Comparison of ENCODE assay signal across 12 cellular contexts in the genomic region with DNA sequence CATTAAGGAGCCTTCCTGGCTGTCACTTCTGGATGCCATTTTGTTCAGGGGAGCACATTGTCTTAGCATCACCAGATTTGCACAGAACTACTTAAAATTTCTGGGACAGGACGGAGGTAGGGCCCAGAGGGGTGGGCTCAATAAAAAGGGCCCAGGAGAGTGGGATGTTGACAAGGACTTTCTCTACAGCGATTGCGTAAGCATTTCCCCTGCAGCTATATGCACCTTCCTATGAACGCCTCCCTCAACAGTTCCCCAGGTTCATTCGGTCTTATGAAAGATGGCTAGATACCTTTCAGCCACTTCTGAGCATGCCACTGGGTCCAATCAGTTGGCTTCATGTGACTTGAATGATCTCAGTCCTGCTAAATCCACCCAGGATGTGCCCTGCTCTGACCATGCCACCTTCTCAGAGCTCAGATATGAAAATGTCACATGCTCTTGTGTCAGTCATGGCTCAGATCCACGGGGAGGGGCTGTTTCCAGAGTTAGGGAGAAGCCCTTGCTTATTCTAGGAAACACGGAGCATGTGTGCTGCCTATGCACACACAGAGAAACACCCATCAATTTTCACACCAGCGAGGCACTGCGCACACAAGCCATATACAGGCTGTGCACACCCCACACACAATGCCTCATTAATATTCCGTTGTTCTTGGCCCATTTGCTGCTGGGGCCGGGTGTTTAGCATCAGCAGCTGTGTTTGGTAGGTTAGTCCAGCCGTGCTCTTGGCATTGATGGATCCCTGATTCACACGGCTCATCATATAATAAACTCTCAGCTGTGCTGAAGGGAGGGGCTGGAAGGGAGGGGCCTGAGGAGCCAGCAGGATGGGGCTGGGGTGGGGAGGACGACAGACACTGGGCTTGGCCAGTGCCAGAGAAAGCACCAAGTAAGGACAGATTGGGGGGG. TPM values are rescaled to one million over a fixed set of nuclear protein-coding genes. Genes with fewer than 3 reads are reported as not detected.
DNase-seq lines count a peak whose midpoint lies in the region; ATAC-seq and TF ChIP-seq lines count a peak whose summit lies in the region.
"Had no signal": no experiment of that assay in that cellular context is flagged by ENCODE, and none has a peak within 500 bp of the region (broad histone marks: within the 10 kb centered on the region; RNA-seq: fewer than 3 reads in every experiment).

No MANE protein-coding gene starts in this region.

- no peaks in the 10 kb centered on the region for H3K9me3 ChIP-seq in lower lobe of right lung
- H3K9me3 ChIP-seq: tibial nerve had no signal

- H3K27me3 ChIP-seq in lower lobe of right lung (ENCODE audit: low read depth): no peaks in the 10 kb centered on the region
- H3K27me3 ChIP-seq: tibial nerve had no signal

- TF ChIP-seq CTCF in LNCaP clone FGC (IDR thresholded peaks at IDR 0.05; ENCODE audit: control insufficient read depth, extremely low read depth, insufficient read depth) (no peak), lower lobe of right lung (IDR thresholded peaks at IDR 0.05) (no peak)

- H3K4me3 ChIP-seq in LNCaP clone FGC (ENCODE audit: low read depth, low read length): no peak overlapping the region
- no peak overlapping the region for H3K4me3 ChIP-seq in lower lobe of right lung
- H3K4me3 ChIP-seq: cardiac muscle cell, tibial nerve had no signal

- DNase-seq in LNCaP clone FGC (ENCODE audit: low read depth) (peak; percentile 60), NCI-H526 treated with DMSO at 0.1 percent for 48 hours (lab: John Stamatoyannopoulos, UW) (peak; percentile 61), globus pallidus (ENCODE audit: low spot score) (peak; percentile 59), posterior vena cava (ENCODE audit: low spot score) (peak; percentile 51), NCI-H1930 (lab: John Stamatoyannopoulos, UW) (no peak), cerebellum (ENCODE audit: low spot score) (no peak), lower lobe of right lung (no peak)
- DNase-seq: activated T-cell treated with anti-CD3 and anti-CD28 coated beads, Interleukin-2, amount 50 U/mL, for 4 hours; SIG-M5 had no signal

- intact Hi-C loops in posterior vena cava (cut with DNase I) (no loop called here), lower lobe of right lung (cut with DNase I) (no loop called here)

- H3K27ac ChIP-seq in lower lobe of right lung: no peak overlapping the region
- H3K27ac ChIP-seq: cardiac muscle cell had no signal

- H3K36me3 ChIP-seq in lower lobe of right lung: peaks cover 96% of the 10 kb centered on the region
- H3K36me3 ChIP-seq: cardiac muscle cell had no signal

- peaks cover 9% of the 10 kb centered on the region for H3K4me1 ChIP-seq in lower lobe of right lung

- ATAC-seq in lower lobe of right lung (no peak), HG03469 (IDR thresholded peaks at IDR 0.05; ENCODE audit: unreplicated experiment) (no peak)
- ATAC-seq: activated T-cell treated with anti-CD3 and anti-CD28 coated beads, Interleukin-2, amount 50 U/mL, for 4 hours had no signal

RNA-seq across cellular contexts. Expression of gene NNMT, which starts 52.5 kb away (rescaled TPM):
- total RNA-seq in posterior vena cava: 100 to 1,000 TPM; 631 to 647 TPM
- total RNA-seq in cerebellum: 0.45 TPM
- 162 TPM for total RNA-seq in lower lobe of right lung
- total RNA-seq: cardiac muscle cell had no signal

Comparison
In these comparisons a context has a peak if more than half of its experiments do, and no peak if none do; other contexts are left out.
1. DNase-seq: peak in LNCaP clone FGC (single experiment), NCI-H526 treated with DMSO at 0.1 percent for 48 hours (single experiment), globus pallidus (single experiment) and posterior vena cava (single experiment); none in NCI-H1930 (0 of 2), cerebellum (single experiment) and lower lobe of right lung (single experiment).
2. RNA of gene NNMT, which starts 52.5 kb away (total RNA-seq): 631 to 647 TPM in posterior vena cava and 162 TPM in lower lobe of right lung (single experiment); 0.45 TPM in cerebellum (single experiment); every median in the first group is over 100 times any median in the second.